18 cellular contexts compared by ENCODE assay signal in the genomic region with DNA sequence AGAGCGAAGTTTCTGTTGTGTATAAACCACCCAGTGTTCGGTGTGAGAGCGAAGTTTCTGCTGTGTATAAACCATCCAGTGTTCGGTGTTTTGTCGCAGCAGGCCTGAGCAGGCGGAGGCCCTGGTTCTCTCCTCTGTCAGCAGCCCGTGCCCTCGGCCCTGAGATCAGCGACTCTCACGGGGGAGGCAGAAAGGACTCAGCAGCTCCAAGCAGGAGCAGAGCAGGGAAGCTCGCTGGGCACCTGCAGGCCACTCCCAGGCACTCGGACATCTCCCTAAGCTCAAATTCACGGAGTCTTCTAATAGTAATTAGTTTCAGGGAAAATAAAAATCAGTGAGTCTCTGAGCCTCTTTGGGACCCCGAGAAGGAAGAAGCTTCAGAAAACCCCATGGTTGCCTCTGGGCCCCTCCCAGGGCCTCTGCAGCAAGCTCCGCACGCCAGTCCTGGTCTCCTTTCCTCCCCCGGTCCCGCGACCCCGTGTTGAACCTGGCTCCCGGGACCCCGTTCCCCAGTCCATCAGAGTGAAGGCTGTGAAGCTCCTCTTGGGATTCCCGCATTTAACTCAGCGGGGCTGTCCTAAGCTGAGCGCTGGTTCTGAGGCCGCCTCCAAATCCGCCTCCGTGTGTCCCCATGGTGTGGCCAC.
"Had no signal": no experiment of that assay in that cellular context is flagged by ENCODE, and none has a peak within 500 bp of the region (broad histone marks: within the 10 kb centered on the region; RNA-seq: fewer than 3 reads in every experiment).

No MANE protein-coding gene starts in this region.

- H3K9me3 Mint-ChIP-seq: activated CD4-positive, alpha-beta memory T cell treated with anti-CD3 and anti-CD28 coated beads for 36 hours; activated T-helper 1 cell treated with anti-CD3 and anti-CD28 coated beads, Interleukin-12 subunit alpha, Interleukin-12 subunit beta, Interleukin-2, Interleukin-4 antibody, amounts not matched to agents 30 ng/mL and 10 ng/mL and 1 ng/mL, durations not matched to agents 14 hours and 24 hours and 36 hours had no signal

- DNase-seq: activated CD4-positive, alpha-beta memory T cell treated with anti-CD3 and anti-CD28 coated beads for 36 hours; activated CD4-positive, alpha-beta T cell treated with anti-CD3 and anti-CD28 coated beads for 36 hours; activated T-cell treated with anti-CD3 and anti-CD28 coated beads for 4 hours; erythroblast; hypothalamus; stimulated activated CD4-positive, alpha-beta T cell treated with anti-CD3 and anti-CD28 coated beads, Interleukin-4, amount 100 ng/mL, for 1 hour; stimulated activated naive CD8-positive, alpha-beta T cell treated with anti-CD3 and anti-CD28 coated beads, Interleukin-15, amount 100 ng/mL, for 72 hours; SW 1271; T-helper 2 cell; trophoblast cell had no signal

- H3K27me3 Mint-ChIP-seq: activated CD4-positive, alpha-beta memory T cell treated with anti-CD3 and anti-CD28 coated beads for 36 hours; activated naive CD8-positive, alpha-beta T cell had no signal

- H3K27me3 ChIP-seq: cardiac muscle cell, ovary had no signal

- H3K36me3 ChIP-seq: cardiac muscle cell, ovary, suprapubic skin had no signal

- H3K4me1 Mint-ChIP-seq: activated CD4-positive, alpha-beta T cell treated with anti-CD3 and anti-CD28 coated beads for 36 hours; stimulated activated naive CD8-positive, alpha-beta T cell treated with anti-CD3 and anti-CD28 coated beads, Interleukin-15, amount 100 ng/mL, for 72 hours had no signal

- ATAC-seq: activated CD4-positive, alpha-beta T cell treated with anti-CD3 and anti-CD28 coated beads for 36 hours; sciatic nerve; stimulated activated naive CD8-positive, alpha-beta T cell treated with anti-CD3 and anti-CD28 coated beads, Interleukin-15, amount 100 ng/mL, for 72 hours had no signal

- H3K36me3 Mint-ChIP-seq: activated CD4-positive, alpha-beta memory T cell treated with anti-CD3 and anti-CD28 coated beads for 36 hours; activated naive CD8-positive, alpha-beta T cell; mesothelial cell of epicardium had no signal

- H3K4me1 ChIP-seq: suprapubic skin had no signal

- H3K27ac Mint-ChIP-seq: activated CD4-positive, alpha-beta memory T cell treated with anti-CD3 and anti-CD28 coated beads for 36 hours; activated CD4-positive, alpha-beta T cell treated with anti-CD3 and anti-CD28 coated beads for 36 hours; activated naive CD8-positive, alpha-beta T cell; activated T-helper 1 cell treated with anti-CD3 and anti-CD28 coated beads, Interleukin-12 subunit alpha, Interleukin-12 subunit beta, Interleukin-2, Interleukin-4 antibody, amounts not matched to agents 30 ng/mL and 10 ng/mL and 1 ng/mL, durations not matched to agents 14 hours and 24 hours and 36 hours; mesothelial cell of epicardium had no signal

- H3K9me3 ChIP-seq: ovary, suprapubic skin had no signal

- H3K4me3 ChIP-seq: cardiac muscle cell, ovary, smooth muscle cell, suprapubic skin had no signal

- H3K4me3 Mint-ChIP-seq: activated CD4-positive, alpha-beta memory T cell treated with anti-CD3 and anti-CD28 coated beads for 36 hours; activated CD4-positive, alpha-beta T cell treated with anti-CD3 and anti-CD28 coated beads for 36 hours; activated naive CD8-positive, alpha-beta T cell; activated T-helper 1 cell treated with anti-CD3 and anti-CD28 coated beads, Interleukin-12 subunit alpha, Interleukin-12 subunit beta, Interleukin-2, Interleukin-4 antibody, amounts not matched to agents 30 ng/mL and 10 ng/mL and 1 ng/mL, durations not matched to agents 14 hours and 24 hours and 36 hours; mesothelial cell of epicardium; stimulated activated naive CD8-positive, alpha-beta T cell treated with anti-CD3 and anti-CD28 coated beads, Interleukin-15, amount 100 ng/mL, for 72 hours had no signal

- H3K27ac ChIP-seq: cardiac muscle cell, ovary, suprapubic skin had no signal
